Comparison of ENCODE assay signal across 8 cellular contexts in genomic region chrX:26649534-26649933, GRCh38.
DNase-seq lines count a peak whose midpoint lies in the region; TF ChIP-seq lines count a peak whose summit lies in the region.

No MANE protein-coding gene starts in this region.

- in situ Hi-C loops in HAP-1 (cut with MboI; ENCODE audit: low sequenced_read_pairs): no loop called here

- H3K4me1 ChIP-seq in HAP-1 (no peaks in the 10 kb centered on the region), tibial nerve (no peaks in the 10 kb centered on the region)

- TF ChIP-seq POLR2A in tibial nerve (IDR thresholded peaks at IDR 0.05): no peak

- WGBS in tibial nerve, 2 donors: 38 to 56% methylated on average over 7 of the region's 7 CpGs

- H3K36me3 ChIP-seq in HAP-1 (replicated peaks) (no peaks in the 10 kb centered on the region), tibial nerve (no peaks in the 10 kb centered on the region)

- no peak overlapping the region for H3K27ac ChIP-seq in tibial nerve

- peak; percentile 2 for DNase-seq in DMS114 treated with DMSO at 0.1 percent for 48 hours (lab: John Stamatoyannopoulos, UW; ENCODE audit: unreplicated experiment)
- DNase-seq in HAP-1 (ENCODE audit: low spot score in 2 of 2): peak; percentile 31 to 56
- DNase-seq in RPMI7951 (ENCODE audit: low read depth): peak; percentile 5
- DNase-seq in iPS-NIHi7 (ENCODE audit: extremely low spot score): peak; percentile 41
- no peak for DNase-seq in kidney glomerular epithelial cell (lab: John Stamatoyannopoulos, UW)
- no peak for DNase-seq in activated CD8-positive, alpha-beta memory T cell treated with anti-CD3 and anti-CD28 coated beads, Interleukin-2, amount 50 U/mL, for 4 hours
- no peak for DNase-seq in tibial nerve (ENCODE audit: low spot score in 2 of 2)
- DNase-seq in NCI-H345 (lab: John Stamatoyannopoulos, UW): no peak

- peak in 1 of 5 experiments; percentile 11 for TF ChIP-seq CTCF in tibial nerve (IDR thresholded peaks at IDR 0.05)

- no peaks in the 10 kb centered on the region for H3K9me3 ChIP-seq in HAP-1
- peaks cover 0 to 25% (median 12%) of the 10 kb centered on the region in 4 donors for H3K9me3 ChIP-seq in tibial nerve

- no peak overlapping the region for H3K4me3 ChIP-seq in HAP-1
- H3K4me3 ChIP-seq in tibial nerve: no peak overlapping the region

- no peak for TF ChIP-seq EP300 in tibial nerve (IDR thresholded peaks at IDR 0.05)

- H3K27me3 ChIP-seq in HAP-1 (ENCODE audit: low read depth) (no peaks in the 10 kb centered on the region), tibial nerve (no peaks in the 10 kb centered on the region)

Comparison
In these comparisons a context has a peak if more than half of its experiments do, and no peak if none do; other contexts are left out.
1. DNase-seq: peak in DMS114 treated with DMSO at 0.1 percent for 48 hours (single experiment), HAP-1 (2 of 2), RPMI7951 (single experiment) and iPS-NIHi7 (single experiment); none in kidney glomerular epithelial cell (single experiment), activated CD8-positive, alpha-beta memory T cell treated with anti-CD3 and anti-CD28 coated beads, Interleukin-2, amount 50 U/mL, for 4 hours (single experiment), tibial nerve (0 of 2) and NCI-H345 (single experiment).